33 cellular contexts compared by ENCODE assay signal in genomic region chr3:28850186-28850585, GRCh38.
DNase-seq lines count a peak whose midpoint lies in the region; ATAC-seq and TF ChIP-seq lines count a peak whose summit lies in the region.
"Had no signal": no experiment of that assay in that cellular context is flagged by ENCODE, and none has a peak within 500 bp of the region (broad histone marks: within the 10 kb centered on the region; RNA-seq: fewer than 3 reads in every experiment).

No MANE protein-coding gene starts in this region.

- no peaks in the 10 kb centered on the region for H3K9me3 ChIP-seq in heart right ventricle
- H3K9me3 ChIP-seq: breast epithelium, lower lobe of right lung, ovary, suprapubic skin had no signal

- H3K36me3 ChIP-seq in heart right ventricle = no peaks in the 10 kb centered on the region
- H3K36me3 ChIP-seq: breast epithelium, lower lobe of right lung, ovary, suprapubic skin had no signal

- H3K27ac ChIP-seq in heart right ventricle = peak overlapping the region in 1 of 10 donors; percentile 0
- H3K27ac ChIP-seq: coronary artery, lower lobe of right lung, ovary, suprapubic skin, VCaP had no signal

- peak; percentile 8 for DNase-seq in GM03348 (ENCODE audit: low spot score)
- peak; percentile 89 for DNase-seq in NCI-H226
- DNase-seq in heart right ventricle = no peak
- DNase-seq in COLO829 (ENCODE audit: low spot score) = no peak
- no peak for DNase-seq in GM19238 (ENCODE audit: insufficient read length, low spot score)
- DNase-seq: activated CD4-positive, alpha-beta T cell treated with anti-CD3 and anti-CD28 coated beads for 36 hours; activated CD8-positive, alpha-beta memory T cell treated with anti-CD3 and anti-CD28 coated beads, Interleukin-2, amount 50 U/mL, for 48 hours; activated CD8-positive, alpha-beta T cell treated with anti-CD3 and anti-CD28 coated beads for 36 hours; activated naive CD4-positive, alpha-beta T cell treated with anti-CD3 and anti-CD28 coated beads for 36 hours; amniotic stem cell; Calu3; effector memory CD8-positive, alpha-beta T cell; glutamatergic neuron; HCEC 1CT; IMR-90; lower lobe of right lung; NCI-H1436 treated with DMSO at 0.1 percent for 48 hours; NCI-H2081 treated with DMSO at 0.1 percent for 48 hours; NCI-H345; ovary; retina; SHP77 treated with DMSO at 0.1 percent for 48 hours; stimulated activated CD4-positive, alpha-beta T cell treated with anti-CD3 and anti-CD28 coated beads, Interleukin-1b, Interleukin-23, amount 100 ng/mL, for 48 hours; stimulated activated naive CD4-positive, alpha-beta T cell treated with Interleukin-2 at 50 U/mL for 16 hours had no signal

- intact Hi-C loops in heart right ventricle (cut with DNase I) = no loop called here

- peak overlapping the region; percentile 15 to 77 (median 56) for H3K27ac Mint-ChIP-seq in nephron
- H3K27ac Mint-ChIP-seq: activated CD4-positive, alpha-beta T cell treated with anti-CD3 and anti-CD28 coated beads for 36 hours; activated CD8-positive, alpha-beta T cell treated with anti-CD3 and anti-CD28 coated beads for 36 hours; activated naive CD4-positive, alpha-beta T cell treated with anti-CD3 and anti-CD28 coated beads for 36 hours; CD14-positive monocyte; effector memory CD8-positive, alpha-beta T cell; T-helper 2 cell treated with Interferon-gamma antibody and Interleukin-4, amounts not matched to agents 5 μg/mL and 100 μg/mL, for 36 hours had no signal

- peak in 5 of 8 donors; percentile 11 to 83 (median 58) for ATAC-seq in heart right ventricle
- no peak for ATAC-seq in GM21529 (IDR thresholded peaks at IDR 0.05; ENCODE audit: unreplicated experiment)
- no peak for ATAC-seq in GM18868 (IDR thresholded peaks at IDR 0.05; ENCODE audit: unreplicated experiment)
- ATAC-seq: activated CD4-positive, alpha-beta T cell treated with anti-CD3 and anti-CD28 coated beads for 36 hours; activated CD8-positive, alpha-beta T cell treated with anti-CD3 and anti-CD28 coated beads for 36 hours; effector memory CD8-positive, alpha-beta T cell; lower lobe of right lung had no signal

- H3K4me1 Mint-ChIP-seq in nephron = peaks cover 36% of the 10 kb centered on the region
- H3K4me1 Mint-ChIP-seq: activated CD4-positive, alpha-beta T cell treated with anti-CD3 and anti-CD28 coated beads for 36 hours; CD14-positive monocyte had no signal

- H3K27me3 Mint-ChIP-seq in nephron (ENCODE audit: low read depth) = no peaks in the 10 kb centered on the region
- H3K27me3 Mint-ChIP-seq: effector memory CD8-positive, alpha-beta T cell had no signal

- H3K4me3 Mint-ChIP-seq in nephron = no peak overlapping the region
- H3K4me3 Mint-ChIP-seq: activated CD4-positive, alpha-beta T cell treated with anti-CD3 and anti-CD28 coated beads for 36 hours; activated CD8-positive, alpha-beta T cell treated with anti-CD3 and anti-CD28 coated beads for 36 hours; activated naive CD4-positive, alpha-beta T cell treated with anti-CD3 and anti-CD28 coated beads for 36 hours; CD14-positive monocyte; effector memory CD8-positive, alpha-beta T cell; T-helper 2 cell treated with Interferon-gamma antibody and Interleukin-4, amounts not matched to agents 5 μg/mL and 100 μg/mL, for 36 hours had no signal

- WGBS in heart right ventricle, 2 donors = 68% methylated on average over 1 of the region's 1 CpG

- H3K36me3 Mint-ChIP-seq in nephron (ENCODE audit: low read depth) = no peaks in the 10 kb centered on the region
- H3K36me3 Mint-ChIP-seq: CD14-positive monocyte had no signal

- TF ChIP-seq CTCF in heart right ventricle (IDR thresholded peaks at IDR 0.05) = no peak
- no peak for TF ChIP-seq CTCF in nephron (IDR thresholded peaks at IDR 0.05; ENCODE audit: unreplicated experiment in 3 of 3)

- H3K9me3 Mint-ChIP-seq in nephron = no peaks in the 10 kb centered on the region
- H3K9me3 Mint-ChIP-seq: activated CD8-positive, alpha-beta T cell treated with anti-CD3 and anti-CD28 coated beads for 36 hours; activated naive CD4-positive, alpha-beta T cell treated with anti-CD3 and anti-CD28 coated beads for 36 hours; T-helper 2 cell treated with Interferon-gamma antibody and Interleukin-4, amounts not matched to agents 5 μg/mL and 100 μg/mL, for 36 hours had no signal

- H3K4me1 ChIP-seq in heart right ventricle = peaks cover 0 to 7% (median 0%) of the 10 kb centered on the region in 9 donors
- H3K4me1 ChIP-seq: breast epithelium, lower lobe of right lung, suprapubic skin had no signal

- no peak overlapping the region for H3K4me3 ChIP-seq in heart right ventricle
- H3K4me3 ChIP-seq: breast epithelium, coronary artery, lower lobe of right lung, ovary, suprapubic skin had no signal

- H3K27me3 ChIP-seq in heart right ventricle = no peaks in the 10 kb centered on the region
- H3K27me3 ChIP-seq: breast epithelium, ovary, suprapubic skin had no signal

Comparison
In these comparisons a context has a peak if more than half of its experiments do, and no peak if none do; other contexts are left out.
1. DNase-seq: peak in GM03348 (single experiment) and NCI-H226 (single experiment); none in heart right ventricle (0 of 2), COLO829 (single experiment) and GM19238 (single experiment).
2. ATAC-seq: peak in heart right ventricle (5 of 8); none in GM21529 (single experiment) and GM18868 (single experiment).